21 cellular contexts compared by ENCODE assay signal in genomic region chr14:24063263-24063836, GRCh38. TPM values are rescaled to one million over a fixed set of nuclear protein-coding genes. Genes with fewer than 3 reads are reported as not detected.
"Had no signal": no experiment of that assay in that cellular context is flagged by ENCODE, and none has a peak within 500 bp of the region (broad histone marks: within the 10 kb centered on the region; RNA-seq: fewer than 3 reads in every experiment).

No MANE protein-coding gene starts in this region.

- ATAC-seq: activated T-cell treated with anti-CD3 and anti-CD28 coated beads, Interleukin-2, amount 50 U/mL, for 4 hours; gastrocnemius medialis; left ventricle myocardium superior; sciatic nerve; WTC11 had no signal

- H3K4me3 ChIP-seq: breast epithelium, coronary artery, esophagus muscularis mucosa, gastrocnemius medialis, testis, vagina had no signal

- DNase-seq: activated CD4-positive, alpha-beta T cell treated with anti-CD3 and anti-CD28 coated beads, Interleukin-2, amount 50 U/mL, for 48 hours; activated CD8-positive, alpha-beta memory T cell treated with anti-CD3 and anti-CD28 coated beads, Interleukin-2, amount 50 U/mL, for 48 hours; activated naive CD4-positive, alpha-beta T cell treated with Interleukin-2 at 50 U/mL for 16 hours; activated naive CD8-positive, alpha-beta T cell treated with anti-CD3 and anti-CD28 coated beads for 36 hours; activated T-cell treated with anti-CD3 and anti-CD28 coated beads, Interleukin-2, amount 50 U/mL, for 4 hours; amniotic stem cell; gastrocnemius medialis; hippocampal formation; left ventricle myocardium superior; nucleus accumbens; stimulated activated CD4-positive, alpha-beta T cell treated with anti-CD3 and anti-CD28 coated beads, Interleukin-4, amount 100 ng/mL, for 1 hour; stimulated activated naive CD4-positive, alpha-beta T cell; T1000; testis had no signal

- H3K4me1 ChIP-seq: breast epithelium, gastrocnemius medialis, testis, vagina had no signal

- H3K9me3 ChIP-seq: breast epithelium, esophagus muscularis mucosa, gastrocnemius medialis, testis, vagina had no signal

- H3K27ac ChIP-seq: breast epithelium, coronary artery, esophagus muscularis mucosa, gastrocnemius medialis, testis, vagina had no signal

- H3K36me3 ChIP-seq: breast epithelium, esophagus muscularis mucosa, gastrocnemius medialis, vagina had no signal

- H3K27me3 ChIP-seq: breast epithelium, esophagus muscularis mucosa, gastrocnemius medialis, testis, vagina had no signal

RNA-seq across cellular contexts. Expression of gene CPNE6, which starts 8.0 kb away (rescaled TPM):
- total RNA-seq: activated CD8-positive, alpha-beta memory T cell treated with anti-CD3 and anti-CD28 coated beads for 36 hours; activated naive CD8-positive, alpha-beta T cell treated with anti-CD3 and anti-CD28 coated beads for 36 hours; activated T-cell treated with anti-CD3 and anti-CD28 coated beads, Interleukin-2, amount 50 U/mL, for 4 hours; breast epithelium; gastrocnemius medialis; left ventricle myocardium superior; sciatic nerve; vagina; WTC11 had no signal
